ENCODE assay signal across 1 cellular context in the genomic region with DNA sequence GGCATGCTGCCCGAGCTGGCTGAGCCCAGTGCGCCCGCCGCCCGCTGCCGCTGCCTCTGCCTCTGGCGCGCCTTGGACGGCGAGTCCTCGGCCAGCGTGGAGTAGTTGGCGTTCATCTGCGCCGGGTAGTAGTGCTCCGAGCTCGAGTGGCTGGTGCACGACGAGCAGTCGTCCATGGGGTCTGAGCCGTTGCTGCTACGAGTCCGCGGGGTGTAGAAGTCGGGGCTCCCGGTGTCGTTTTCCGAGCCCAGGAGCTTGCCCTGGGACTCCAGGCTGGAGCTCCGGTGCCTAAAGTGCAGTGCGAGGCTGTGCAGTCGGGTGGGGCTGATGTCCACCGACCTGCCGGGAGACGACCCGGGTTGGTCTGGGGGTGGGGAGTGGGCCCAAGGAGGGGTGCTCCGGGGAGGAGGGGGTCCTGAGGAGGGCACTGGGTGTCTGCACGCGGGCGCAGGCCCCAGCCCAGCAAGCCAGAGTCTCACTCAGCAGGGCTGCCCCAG.
TF ChIP-seq lines count a peak whose summit lies in the region.

No MANE protein-coding gene starts in this region.

TF ChIP-seq in GM23338, 12 proteins besides CTCF, POLR2A, EP300 and RAD21 (continued from another document):
- TF ChIP-seq ZNF462 (CRISPR knock-in tag; IDR thresholded peaks at IDR 0.05): no peak
- no peak for TF ChIP-seq POLR2AphosphoS5 (IDR thresholded peaks at IDR 0.05; ENCODE audit: low read depth)
- no peak for TF ChIP-seq EZH2 (IDR thresholded peaks at IDR 0.05; ENCODE audit: low read depth, unreplicated experiment)
- TF ChIP-seq ZNF114 (CRISPR knock-in tag; IDR thresholded peaks at IDR 0.05): no peak
- TF ChIP-seq NANOG (IDR thresholded peaks at IDR 0.05; ENCODE audit: borderline replicate concordance): no peak
- no peak for TF ChIP-seq CREB1 (CRISPR knock-in tag; IDR thresholded peaks at IDR 0.05; ENCODE audit: low read depth)
TF ChIP-seq in GM23338: peak in this region for 0.
